37 cellular contexts compared by ENCODE assay signal in genomic region chr12:5010130-5010529, GRCh38. TPM values are rescaled to one million over a fixed set of nuclear protein-coding genes. Genes with fewer than 3 reads are reported as not detected.
"Had no signal": no experiment of that assay in that cellular context is flagged by ENCODE, and none has a peak within 500 bp of the region (broad histone marks: within the 10 kb centered on the region; RNA-seq: fewer than 3 reads in every experiment).

No MANE protein-coding gene starts in this region.

- H3K9me3 ChIP-seq: adrenal gland, body of pancreas, breast epithelium had no signal

- ATAC-seq: activated CD8-positive, alpha-beta T cell treated with anti-CD3 and anti-CD28 coated beads for 36 hours; activated naive CD4-positive, alpha-beta T cell treated with anti-CD3 and anti-CD28 coated beads, Interleukin-2, amount 50 U/mL, for 72 hours; body of pancreas; Right ventricle myocardium inferior; SK-N-SH treated with all-trans-retinoic acid at 6 μM for 48 hours had no signal

- H3K27ac ChIP-seq: adrenal gland, body of pancreas, breast epithelium, RWPE1, VCaP had no signal

- H3K27me3 ChIP-seq: adrenal gland, breast epithelium had no signal

- DNase-seq: activated B cell treated with CpG ODN at 0.5 μM for 24 hours; activated CD4-positive, alpha-beta T cell treated with anti-CD3 and anti-CD28 coated beads, Interleukin-2, amount 10 ng/mL, durations not matched to agents 24 days and 14 days; activated CD4-positive, alpha-beta T cell treated with anti-CD3 and anti-CD28 coated beads, Interleukin-2, amount 50 U/mL, for 4 hours; activated CD4-positive, CD25-positive, alpha-beta regulatory T cell treated with anti-CD3 and anti-CD28 coated beads, Interleukin-2, amount 50 U/mL, for 72 hours; activated CD8-positive, alpha-beta T cell treated with anti-CD3 and anti-CD28 coated beads for 36 hours; activated gamma-delta T cell; activated naive CD4-positive, alpha-beta T cell treated with anti-CD3 and anti-CD28 coated beads for 36 hours; activated T-cell treated with anti-CD3 and anti-CD28 coated beads, Interleukin-2, amount 50 U/mL, for 24 hours; adrenal gland; body of pancreas; central memory CD4-positive, alpha-beta T cell; Karpas-422; KBM-7; NCI-H1105; NCI-H1417 treated with DMSO at 0.1 percent for 48 hours; NCI-H1694; NCI-H1930; NCI-H2081 treated with DMSO at 0.1 percent for 48 hours; NCI-H345; NCI-H524 treated with DMSO at 0.1 percent for 48 hours; SIG-M5; T-helper 1 cell; T-helper 2 cell; T-helper 9 cell had no signal

- H3K36me3 Mint-ChIP-seq: activated naive CD4-positive, alpha-beta T cell treated with anti-CD3 and anti-CD28 coated beads, Interleukin-2, amount 50 U/mL, for 72 hours; IgD-negative memory B cell had no signal

- H3K27ac Mint-ChIP-seq: activated B cell treated with CpG ODN at 0.5 μM for 24 hours; activated CD4-positive, alpha-beta T cell treated with anti-CD3 and anti-CD28 coated beads, Interleukin-2, amount 10 ng/mL, durations not matched to agents 24 days and 14 days; activated CD8-positive, alpha-beta T cell treated with anti-CD3 and anti-CD28 coated beads for 36 hours; activated naive CD4-positive, alpha-beta T cell treated with anti-CD3 and anti-CD28 coated beads for 36 hours; activated naive CD4-positive, alpha-beta T cell treated with anti-CD3 and anti-CD28 coated beads, Interleukin-2, amount 50 U/mL, for 72 hours; activated T-cell treated with anti-CD3 and anti-CD28 coated beads, Interleukin-2, amount 50 U/mL, for 24 hours; activated T-helper 2 cell treated with anti-CD3 and anti-CD28 coated beads, Interferon-gamma antibody, Interleukin-2, Interleukin-4, amounts not matched to agents 10 μg/mL and 5 μg/mL and 100 μg/mL, durations not matched to agents 14 hours and 24 hours and 36 hours; IgD-negative memory B cell had no signal

- H3K36me3 ChIP-seq: adrenal gland, breast epithelium had no signal

- H3K4me3 ChIP-seq: adrenal gland, body of pancreas, breast epithelium had no signal

- H3K27me3 Mint-ChIP-seq: IgD-negative memory B cell had no signal

- H3K9me3 Mint-ChIP-seq: activated B cell treated with CpG ODN at 0.5 μM for 24 hours; activated CD4-positive, alpha-beta T cell treated with anti-CD3 and anti-CD28 coated beads, Interleukin-2, amount 10 ng/mL, durations not matched to agents 24 days and 14 days; activated CD8-positive, alpha-beta T cell treated with anti-CD3 and anti-CD28 coated beads for 36 hours; activated naive CD4-positive, alpha-beta T cell treated with anti-CD3 and anti-CD28 coated beads for 36 hours; activated naive CD4-positive, alpha-beta T cell treated with anti-CD3 and anti-CD28 coated beads, Interleukin-2, amount 50 U/mL, for 72 hours; activated T-cell treated with anti-CD3 and anti-CD28 coated beads, Interleukin-2, amount 50 U/mL, for 24 hours; activated T-helper 2 cell treated with anti-CD3 and anti-CD28 coated beads, Interferon-gamma antibody, Interleukin-2, Interleukin-4, amounts not matched to agents 10 μg/mL and 5 μg/mL and 100 μg/mL, durations not matched to agents 14 hours and 24 hours and 36 hours; IgD-negative memory B cell had no signal

- H3K4me3 Mint-ChIP-seq: activated B cell treated with CpG ODN at 0.5 μM for 24 hours; activated CD4-positive, alpha-beta T cell treated with anti-CD3 and anti-CD28 coated beads, Interleukin-2, amount 10 ng/mL, durations not matched to agents 24 days and 14 days; activated CD8-positive, alpha-beta T cell treated with anti-CD3 and anti-CD28 coated beads for 36 hours; activated naive CD4-positive, alpha-beta T cell treated with anti-CD3 and anti-CD28 coated beads for 36 hours; activated T-cell treated with anti-CD3 and anti-CD28 coated beads, Interleukin-2, amount 50 U/mL, for 24 hours; IgD-negative memory B cell had no signal

- H3K4me1 ChIP-seq: adrenal gland, body of pancreas, breast epithelium had no signal

- H3K4me1 Mint-ChIP-seq: activated B cell treated with CpG ODN at 0.5 μM for 24 hours; activated CD4-positive, alpha-beta T cell treated with anti-CD3 and anti-CD28 coated beads, Interleukin-2, amount 10 ng/mL, durations not matched to agents 24 days and 14 days; IgD-negative memory B cell had no signal

RNA-seq across cellular contexts. Expression of gene KCNA5, which starts 33.5 kb away (rescaled TPM):
- total RNA-seq: activated CD4-positive, alpha-beta T cell treated with anti-CD3 and anti-CD28 coated beads, Interleukin-2, amount 10 ng/mL, durations not matched to agents 24 days and 14 days; activated CD8-positive, alpha-beta memory T cell treated with anti-CD3 and anti-CD28 coated beads for 36 hours; activated CD8-positive, alpha-beta T cell treated with anti-CD3 and anti-CD28 coated beads for 36 hours; activated naive CD4-positive, alpha-beta T cell treated with anti-CD3 and anti-CD28 coated beads for 36 hours; activated naive CD4-positive, alpha-beta T cell treated with anti-CD3 and anti-CD28 coated beads, Interleukin-2, amount 50 U/mL, for 72 hours; activated T-helper 2 cell treated with anti-CD3 and anti-CD28 coated beads, Interferon-gamma antibody, Interleukin-2, Interleukin-4, amounts not matched to agents 10 μg/mL and 5 μg/mL and 100 μg/mL, durations not matched to agents 14 hours and 24 hours and 36 hours; astrocyte; MCF 10A; NCI-H460; SK-MEL-5 had no signal
- polyA plus RNA-seq: IgD-negative memory B cell had no signal
